In the genomic region with DNA sequence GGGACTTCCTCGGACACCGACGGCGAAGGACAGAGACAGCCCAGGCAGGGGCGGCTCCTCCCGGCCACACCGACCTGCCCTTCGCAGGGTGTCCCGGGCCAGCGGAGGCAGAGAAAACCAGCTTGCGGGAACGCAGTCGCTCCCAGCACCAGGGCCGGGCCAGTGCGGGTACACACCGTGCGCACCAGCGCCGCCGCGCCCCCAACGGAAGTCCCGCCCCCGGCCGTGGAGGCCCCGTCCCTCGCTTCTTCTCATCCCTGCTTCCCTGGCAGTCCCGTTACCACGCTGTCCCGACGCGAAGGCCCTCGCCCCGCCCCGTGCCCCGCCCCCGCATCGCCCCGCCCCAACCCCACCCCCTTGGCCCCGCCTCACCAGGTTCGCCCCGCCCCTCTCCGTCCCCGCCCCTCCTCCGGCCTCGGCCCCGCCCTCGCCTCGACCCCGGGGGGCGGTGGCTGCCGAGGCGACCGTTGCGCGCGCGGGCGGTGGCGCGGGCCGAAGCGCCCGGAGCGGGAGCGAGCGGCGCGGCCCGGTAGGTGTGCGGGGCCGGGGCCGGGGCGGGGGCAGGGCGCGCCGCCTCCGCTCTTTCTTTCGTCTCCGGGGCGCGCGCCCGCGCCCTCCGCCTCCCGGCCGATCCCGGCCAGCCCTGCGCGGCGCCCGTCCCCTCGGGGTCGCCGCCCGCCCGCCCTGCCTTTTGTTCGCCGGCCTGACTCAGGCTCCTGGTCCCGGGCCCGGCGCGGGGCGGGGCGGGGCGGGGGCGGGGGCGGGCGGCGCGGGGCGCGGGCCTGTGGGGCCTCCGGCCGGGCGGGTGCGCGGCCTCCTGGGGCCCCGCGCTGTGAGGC, we compare ENCODE assay signal across 1 cellular context.
TF ChIP-seq lines count a peak whose summit lies in the region.

A gene with protein sequence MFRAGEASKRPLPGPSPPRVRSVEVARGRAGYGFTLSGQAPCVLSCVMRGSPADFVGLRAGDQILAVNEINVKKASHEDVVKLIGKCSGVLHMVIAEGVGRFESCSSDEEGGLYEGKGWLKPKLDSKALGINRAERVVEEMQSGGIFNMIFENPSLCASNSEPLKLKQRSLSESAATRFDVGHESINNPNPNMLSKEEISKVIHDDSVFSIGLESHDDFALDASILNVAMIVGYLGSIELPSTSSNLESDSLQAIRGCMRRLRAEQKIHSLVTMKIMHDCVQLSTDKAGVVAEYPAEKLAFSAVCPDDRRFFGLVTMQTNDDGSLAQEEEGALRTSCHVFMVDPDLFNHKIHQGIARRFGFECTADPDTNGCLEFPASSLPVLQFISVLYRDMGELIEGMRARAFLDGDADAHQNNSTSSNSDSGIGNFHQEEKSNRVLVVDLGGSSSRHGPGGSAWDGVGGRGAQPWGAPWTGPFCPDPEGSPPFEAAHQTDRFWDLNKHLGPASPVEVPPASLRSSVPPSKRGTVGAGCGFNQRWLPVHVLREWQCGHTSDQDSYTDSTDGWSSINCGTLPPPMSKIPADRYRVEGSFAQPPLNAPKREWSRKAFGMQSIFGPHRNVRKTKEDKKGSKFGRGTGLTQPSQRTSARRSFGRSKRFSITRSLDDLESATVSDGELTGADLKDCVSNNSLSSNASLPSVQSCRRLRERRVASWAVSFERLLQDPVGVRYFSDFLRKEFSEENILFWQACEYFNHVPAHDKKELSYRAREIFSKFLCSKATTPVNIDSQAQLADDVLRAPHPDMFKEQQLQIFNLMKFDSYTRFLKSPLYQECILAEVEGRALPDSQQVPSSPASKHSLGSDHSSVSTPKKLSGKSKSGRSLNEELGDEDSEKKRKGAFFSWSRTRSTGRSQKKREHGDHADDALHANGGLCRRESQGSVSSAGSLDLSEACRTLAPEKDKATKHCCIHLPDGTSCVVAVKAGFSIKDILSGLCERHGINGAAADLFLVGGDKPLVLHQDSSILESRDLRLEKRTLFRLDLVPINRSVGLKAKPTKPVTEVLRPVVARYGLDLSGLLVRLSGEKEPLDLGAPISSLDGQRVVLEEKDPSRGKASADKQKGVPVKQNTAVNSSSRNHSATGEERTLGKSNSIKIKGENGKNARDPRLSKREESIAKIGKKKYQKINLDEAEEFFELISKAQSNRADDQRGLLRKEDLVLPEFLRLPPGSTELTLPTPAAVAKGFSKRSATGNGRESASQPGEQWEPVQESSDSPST (N-terminal part only) (plus strand): TSS at position 451 of the 839 bp plus-strand sequence. CDS start 23,150 bp downstream, outside the sequence.

TF ChIP-seq in HepG2, 621 proteins besides CTCF, POLR2A, EP300 and RAD21 (continued from another document and continues in another):
- TF ChIP-seq, protein P1, sequence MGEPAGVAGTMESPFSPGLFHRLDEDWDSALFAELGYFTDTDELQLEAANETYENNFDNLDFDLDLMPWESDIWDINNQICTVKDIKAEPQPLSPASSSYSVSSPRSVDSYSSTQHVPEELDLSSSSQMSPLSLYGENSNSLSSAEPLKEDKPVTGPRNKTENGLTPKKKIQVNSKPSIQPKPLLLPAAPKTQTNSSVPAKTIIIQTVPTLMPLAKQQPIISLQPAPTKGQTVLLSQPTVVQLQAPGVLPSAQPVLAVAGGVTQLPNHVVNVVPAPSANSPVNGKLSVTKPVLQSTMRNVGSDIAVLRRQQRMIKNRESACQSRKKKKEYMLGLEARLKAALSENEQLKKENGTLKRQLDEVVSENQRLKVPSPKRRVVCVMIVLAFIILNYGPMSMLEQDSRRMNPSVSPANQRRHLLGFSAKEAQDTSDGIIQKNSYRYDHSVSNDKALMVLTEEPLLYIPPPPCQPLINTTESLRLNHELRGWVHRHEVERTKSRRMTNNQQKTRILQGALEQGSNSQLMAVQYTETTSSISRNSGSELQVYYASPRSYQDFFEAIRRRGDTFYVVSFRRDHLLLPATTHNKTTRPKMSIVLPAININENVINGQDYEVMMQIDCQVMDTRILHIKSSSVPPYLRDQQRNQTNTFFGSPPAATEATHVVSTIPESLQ (CRISPR knock-in tag; conservative IDR thresholded peaks at IDR 0.05), result no peak
- TF ChIP-seq ZNF737 (CRISPR knock-in tag; IDR thresholded peaks at IDR 0.05; ENCODE audit: borderline replicate concordance), result no peak
- TF ChIP-seq ZNF788 (CRISPR knock-in tag; IDR thresholded peaks at IDR 0.05; ENCODE audit: borderline replicate concordance), result no peak; the same call in 1 of the 2 replicates
- TF ChIP-seq, protein P2, sequence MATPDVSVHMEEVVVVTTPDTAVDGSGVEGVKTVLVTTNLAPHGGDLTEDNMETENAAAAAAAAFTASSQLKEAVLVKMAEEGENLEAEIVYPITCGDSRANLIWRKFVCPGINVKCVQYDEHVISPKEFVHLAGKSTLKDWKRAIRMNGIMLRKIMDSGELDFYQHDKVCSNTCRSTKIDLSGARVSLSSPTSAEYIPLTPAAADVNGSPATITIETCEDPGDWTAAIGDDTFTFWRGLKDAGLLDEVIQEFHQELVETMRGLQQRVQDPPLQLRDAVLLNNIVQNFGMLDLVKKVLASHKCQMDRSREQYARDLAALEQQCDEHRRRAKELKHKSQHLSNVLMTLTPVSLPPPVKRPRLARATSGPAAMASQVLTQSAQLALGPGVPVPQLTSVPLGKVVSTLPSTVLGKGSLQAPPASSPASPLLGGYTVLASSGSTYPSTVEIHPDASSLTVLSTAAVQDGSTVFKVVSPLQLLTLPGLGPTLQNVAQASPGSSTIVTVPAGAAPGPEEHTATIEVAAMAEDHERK (CRISPR knock-in tag; IDR thresholded peaks at IDR 0.05; ENCODE audit: low read depth), result no peak
- TF ChIP-seq BRCA1 (CRISPR knock-in tag; IDR thresholded peaks at IDR 0.05), result 0 out of 2 replicates have a peak, but pooled peaks have one; percentile 58
- TF ChIP-seq ZBTB42 (CRISPR knock-in tag; IDR thresholded peaks at IDR 0.05), result no peak
- no peak for TF ChIP-seq PCBP1 (IDR thresholded peaks at IDR 0.05; ENCODE audit: borderline replicate concordance, low read depth, low read length)
- TF ChIP-seq, protein P3, sequence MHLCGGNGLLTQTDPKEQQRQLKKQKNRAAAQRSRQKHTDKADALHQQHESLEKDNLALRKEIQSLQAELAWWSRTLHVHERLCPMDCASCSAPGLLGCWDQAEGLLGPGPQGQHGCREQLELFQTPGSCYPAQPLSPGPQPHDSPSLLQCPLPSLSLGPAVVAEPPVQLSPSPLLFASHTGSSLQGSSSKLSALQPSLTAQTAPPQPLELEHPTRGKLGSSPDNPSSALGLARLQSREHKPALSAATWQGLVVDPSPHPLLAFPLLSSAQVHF (CRISPR knock-in tag; IDR thresholded peaks at IDR 0.05), result no peak
- no peak for TF ChIP-seq JUND (CRISPR knock-in tag; IDR thresholded peaks at IDR 0.05)
- TF ChIP-seq ZNF615 (CRISPR knock-in tag; IDR thresholded peaks at IDR 0.05; ENCODE audit: borderline replicate concordance), result no peak
- TF ChIP-seq SIN3B (IDR thresholded peaks at IDR 0.05; ENCODE audit: low read length), result no peak
- TF ChIP-seq, protein P4, sequence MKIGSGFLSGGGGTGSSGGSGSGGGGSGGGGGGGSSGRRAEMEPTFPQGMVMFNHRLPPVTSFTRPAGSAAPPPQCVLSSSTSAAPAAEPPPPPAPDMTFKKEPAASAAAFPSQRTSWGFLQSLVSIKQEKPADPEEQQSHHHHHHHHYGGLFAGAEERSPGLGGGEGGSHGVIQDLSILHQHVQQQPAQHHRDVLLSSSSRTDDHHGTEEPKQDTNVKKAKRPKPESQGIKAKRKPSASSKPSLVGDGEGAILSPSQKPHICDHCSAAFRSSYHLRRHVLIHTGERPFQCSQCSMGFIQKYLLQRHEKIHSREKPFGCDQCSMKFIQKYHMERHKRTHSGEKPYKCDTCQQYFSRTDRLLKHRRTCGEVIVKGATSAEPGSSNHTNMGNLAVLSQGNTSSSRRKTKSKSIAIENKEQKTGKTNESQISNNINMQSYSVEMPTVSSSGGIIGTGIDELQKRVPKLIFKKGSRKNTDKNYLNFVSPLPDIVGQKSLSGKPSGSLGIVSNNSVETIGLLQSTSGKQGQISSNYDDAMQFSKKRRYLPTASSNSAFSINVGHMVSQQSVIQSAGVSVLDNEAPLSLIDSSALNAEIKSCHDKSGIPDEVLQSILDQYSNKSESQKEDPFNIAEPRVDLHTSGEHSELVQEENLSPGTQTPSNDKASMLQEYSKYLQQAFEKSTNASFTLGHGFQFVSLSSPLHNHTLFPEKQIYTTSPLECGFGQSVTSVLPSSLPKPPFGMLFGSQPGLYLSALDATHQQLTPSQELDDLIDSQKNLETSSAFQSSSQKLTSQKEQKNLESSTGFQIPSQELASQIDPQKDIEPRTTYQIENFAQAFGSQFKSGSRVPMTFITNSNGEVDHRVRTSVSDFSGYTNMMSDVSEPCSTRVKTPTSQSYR (CRISPR knock-in tag; IDR thresholded peaks at IDR 0.05; ENCODE audit: borderline replicate concordance), result no peak
- TF ChIP-seq, protein P5, sequence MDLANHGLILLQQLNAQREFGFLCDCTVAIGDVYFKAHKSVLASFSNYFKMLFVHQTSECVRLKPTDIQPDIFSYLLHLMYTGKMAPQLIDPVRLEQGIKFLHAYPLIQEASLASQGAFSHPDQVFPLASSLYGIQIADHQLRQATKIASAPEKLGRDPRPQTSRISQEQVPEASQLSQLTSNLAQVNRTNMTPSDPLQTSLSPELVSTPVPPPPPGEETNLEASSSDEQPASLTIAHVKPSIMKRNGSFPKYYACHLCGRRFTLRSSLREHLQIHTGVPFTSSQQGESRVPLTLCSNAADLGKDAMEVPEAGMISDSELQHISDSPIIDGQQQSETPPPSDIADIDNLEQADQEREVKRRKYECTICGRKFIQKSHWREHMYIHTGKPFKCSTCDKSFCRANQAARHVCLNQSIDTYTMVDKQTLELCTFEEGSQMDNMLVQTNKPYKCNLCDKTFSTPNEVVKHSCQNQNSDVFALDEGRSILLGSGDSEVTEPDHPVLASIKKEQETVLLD (CRISPR knock-in tag; IDR thresholded peaks at IDR 0.05; ENCODE audit: low read depth), result 0 out of 2 replicates have a peak, but pooled peaks have one; percentile 42
- TF ChIP-seq CHD4 (IDR thresholded peaks at IDR 0.05; ENCODE audit: borderline replicate concordance, low read length), result no peak
- TF ChIP-seq, protein P6, sequence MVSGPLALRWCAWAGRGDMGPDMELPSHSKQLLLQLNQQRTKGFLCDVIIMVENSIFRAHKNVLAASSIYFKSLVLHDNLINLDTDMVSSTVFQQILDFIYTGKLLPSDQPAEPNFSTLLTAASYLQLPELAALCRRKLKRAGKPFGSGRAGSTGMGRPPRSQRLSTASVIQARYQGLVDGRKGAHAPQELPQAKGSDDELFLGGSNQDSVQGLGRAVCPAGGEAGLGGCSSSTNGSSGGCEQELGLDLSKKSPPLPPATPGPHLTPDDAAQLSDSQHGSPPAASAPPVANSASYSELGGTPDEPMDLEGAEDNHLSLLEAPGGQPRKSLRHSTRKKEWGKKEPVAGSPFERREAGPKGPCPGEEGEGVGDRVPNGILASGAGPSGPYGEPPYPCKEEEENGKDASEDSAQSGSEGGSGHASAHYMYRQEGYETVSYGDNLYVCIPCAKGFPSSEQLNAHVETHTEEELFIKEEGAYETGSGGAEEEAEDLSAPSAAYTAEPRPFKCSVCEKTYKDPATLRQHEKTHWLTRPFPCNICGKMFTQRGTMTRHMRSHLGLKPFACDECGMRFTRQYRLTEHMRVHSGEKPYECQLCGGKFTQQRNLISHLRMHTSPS (CRISPR knock-in tag; IDR thresholded peaks at IDR 0.05; ENCODE audit: low read depth), result peak; percentile 22; the same call in 1 of the 2 replicates
- TF ChIP-seq ZNF337 (CRISPR knock-in tag; IDR thresholded peaks at IDR 0.05; ENCODE audit: borderline replicate concordance, low read depth), result no peak; the same call in 1 of the 2 replicates
- TF ChIP-seq SAP130 (CRISPR knock-in tag; IDR thresholded peaks at IDR 0.05; ENCODE audit: low read depth), result peak; percentile 78
- no peak for TF ChIP-seq KLF13 (CRISPR knock-in tag; IDR thresholded peaks at IDR 0.05)
- no peak; the same call in 1 of the 2 replicates for TF ChIP-seq PITX1 (CRISPR knock-in tag; IDR thresholded peaks at IDR 0.05)
- no peak for TF ChIP-seq ZNF367 (CRISPR knock-in tag; IDR thresholded peaks at IDR 0.05; ENCODE audit: borderline replicate concordance)
- TF ChIP-seq ZBTB38 (CRISPR knock-in tag; IDR thresholded peaks at IDR 0.05), result 0 out of 2 replicates have a peak, but pooled peaks have one; percentile 74
- no peak; the same call in 1 of the 2 replicates for TF ChIP-seq FOXO1 (CRISPR knock-in tag; IDR thresholded peaks at IDR 0.05)
- peak; percentile 30 for TF ChIP-seq TAF15 (IDR thresholded peaks at IDR 0.05; ENCODE audit: low read depth, low read length, poor library complexity, severe bottlenecking)
- TF ChIP-seq, protein P7, sequence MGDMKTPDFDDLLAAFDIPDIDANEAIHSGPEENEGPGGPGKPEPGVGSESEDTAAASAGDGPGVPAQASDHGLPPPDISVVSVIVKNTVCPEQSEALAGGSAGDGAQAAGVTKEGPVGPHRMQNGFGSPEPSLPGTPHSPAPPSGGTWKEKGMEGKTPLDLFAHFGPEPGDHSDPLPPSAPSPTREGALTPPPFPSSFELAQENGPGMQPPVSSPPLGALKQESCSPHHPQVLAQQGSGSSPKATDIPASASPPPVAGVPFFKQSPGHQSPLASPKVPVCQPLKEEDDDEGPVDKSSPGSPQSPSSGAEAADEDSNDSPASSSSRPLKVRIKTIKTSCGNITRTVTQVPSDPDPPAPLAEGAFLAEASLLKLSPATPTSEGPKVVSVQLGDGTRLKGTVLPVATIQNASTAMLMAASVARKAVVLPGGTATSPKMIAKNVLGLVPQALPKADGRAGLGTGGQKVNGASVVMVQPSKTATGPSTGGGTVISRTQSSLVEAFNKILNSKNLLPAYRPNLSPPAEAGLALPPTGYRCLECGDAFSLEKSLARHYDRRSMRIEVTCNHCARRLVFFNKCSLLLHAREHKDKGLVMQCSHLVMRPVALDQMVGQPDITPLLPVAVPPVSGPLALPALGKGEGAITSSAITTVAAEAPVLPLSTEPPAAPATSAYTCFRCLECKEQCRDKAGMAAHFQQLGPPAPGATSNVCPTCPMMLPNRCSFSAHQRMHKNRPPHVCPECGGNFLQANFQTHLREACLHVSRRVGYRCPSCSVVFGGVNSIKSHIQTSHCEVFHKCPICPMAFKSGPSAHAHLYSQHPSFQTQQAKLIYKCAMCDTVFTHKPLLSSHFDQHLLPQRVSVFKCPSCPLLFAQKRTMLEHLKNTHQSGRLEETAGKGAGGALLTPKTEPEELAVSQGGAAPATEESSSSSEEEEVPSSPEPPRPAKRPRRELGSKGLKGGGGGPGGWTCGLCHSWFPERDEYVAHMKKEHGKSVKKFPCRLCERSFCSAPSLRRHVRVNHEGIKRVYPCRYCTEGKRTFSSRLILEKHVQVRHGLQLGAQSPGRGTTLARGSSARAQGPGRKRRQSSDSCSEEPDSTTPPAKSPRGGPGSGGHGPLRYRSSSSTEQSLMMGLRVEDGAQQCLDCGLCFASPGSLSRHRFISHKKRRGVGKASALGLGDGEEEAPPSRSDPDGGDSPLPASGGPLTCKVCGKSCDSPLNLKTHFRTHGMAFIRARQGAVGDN (CRISPR knock-in tag; IDR thresholded peaks at IDR 0.05), result no peak; the same call in none of the 2 replicates
- TF ChIP-seq, protein P8, sequence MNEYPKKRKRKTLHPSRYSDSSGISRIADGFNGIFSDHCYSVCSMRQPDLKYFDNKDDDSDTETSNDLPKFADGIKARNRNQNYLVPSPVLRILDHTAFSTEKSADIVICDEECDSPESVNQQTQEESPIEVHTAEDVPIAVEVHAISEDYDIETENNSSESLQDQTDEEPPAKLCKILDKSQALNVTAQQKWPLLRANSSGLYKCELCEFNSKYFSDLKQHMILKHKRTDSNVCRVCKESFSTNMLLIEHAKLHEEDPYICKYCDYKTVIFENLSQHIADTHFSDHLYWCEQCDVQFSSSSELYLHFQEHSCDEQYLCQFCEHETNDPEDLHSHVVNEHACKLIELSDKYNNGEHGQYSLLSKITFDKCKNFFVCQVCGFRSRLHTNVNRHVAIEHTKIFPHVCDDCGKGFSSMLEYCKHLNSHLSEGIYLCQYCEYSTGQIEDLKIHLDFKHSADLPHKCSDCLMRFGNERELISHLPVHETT (CRISPR knock-in tag; conservative IDR thresholded peaks at IDR 0.05), result 0 out of 2 replicates have a peak, but pooled peaks have one; percentile 60
- no peak for TF ChIP-seq ONECUT2 (CRISPR knock-in tag; IDR thresholded peaks at IDR 0.05)
- TF ChIP-seq ZNF468 (CRISPR knock-in tag; IDR thresholded peaks at IDR 0.05), result no peak
